In the genomic region with DNA sequence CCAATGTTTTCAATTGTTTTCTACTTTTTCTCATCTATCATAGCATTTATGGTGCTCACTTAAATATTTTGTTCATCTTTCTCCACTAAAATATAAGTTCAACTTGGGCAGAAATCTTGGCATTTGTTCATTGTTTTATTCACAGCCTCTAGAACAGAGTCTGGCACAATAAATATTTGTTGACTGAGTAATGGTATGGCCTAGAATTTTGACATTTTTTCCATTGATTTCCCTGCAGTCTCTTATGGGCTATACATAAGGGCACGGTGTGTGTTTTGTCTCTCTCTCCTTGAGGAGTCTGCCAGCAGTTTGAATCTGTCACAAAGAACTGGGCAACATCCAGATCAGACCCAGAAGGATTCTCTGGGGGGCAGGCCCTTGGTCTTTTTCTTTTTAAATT, we compare ENCODE assay signal across 20 cellular contexts.
DNase-seq lines count a peak whose midpoint lies in the region; FAIRE-seq and TF ChIP-seq lines count a peak whose summit lies in the region.
"Had no signal": no experiment of that assay in that cellular context is flagged by ENCODE, and none has a peak within 500 bp of the region (broad histone marks: within the 10 kb centered on the region; RNA-seq: fewer than 3 reads in every experiment).

No MANE protein-coding gene starts in this region.

- BruUV-seq in mammary epithelial cell (replicated peaks; lab: Mats Ljungman, UMichigan) = no TSS peak

- no peaks in the 10 kb centered on the region for H3K9me3 ChIP-seq in mammary epithelial cell (replicated peaks; ENCODE audit: insufficient read depth, low read length)
- H3K9me3 ChIP-seq in breast epithelium = no peaks in the 10 kb centered on the region
- no peaks in the 10 kb centered on the region for H3K9me3 ChIP-seq in keratinocyte (ENCODE audit: control insufficient read depth, low read depth, low read length)
- H3K9me3 ChIP-seq: A549; BLaER1 treated with 17β-estradiol and CSF1 and Interleukin-3, amounts not matched to agents 10 nM and 100 nM; Caco-2 had no signal

- H3K9me1 ChIP-seq in keratinocyte (ENCODE audit: control insufficient read depth, extremely low read depth, insufficient read depth, low read length) = no peaks in the 10 kb centered on the region

- no peak for DNase-seq in mammary epithelial cell
- DNase-seq in breast epithelium (ENCODE audit: low spot score in 2 of 2) = no peak
- peak; percentile 5 for DNase-seq in epithelial cell of esophagus (ENCODE audit: low read depth)
- DNase-seq in keratinocyte (ENCODE audit: low read depth, low spot score) = no peak
- no peak for DNase-seq in stimulated activated CD4-positive, alpha-beta T cell treated with anti-CD3 and anti-CD28 coated beads, Interleukin-4, amount 100 ng/mL, for 4 hours
- no peak for DNase-seq in NCI-H1417 treated with DMSO at 0.1 percent for 48 hours (lab: John Stamatoyannopoulos, UW)
- DNase-seq: AML-193; Caco-2; Calu3; CD4-positive, alpha-beta T cell; CD8-positive, alpha-beta T cell; DMS79 treated with DMSO at 0.1 percent for 48 hours; GF-D8 had no signal

- no peak for TF ChIP-seq POLR2A in breast epithelium (IDR thresholded peaks at IDR 0.05)

- H3K4me2 ChIP-seq in mammary epithelial cell (ENCODE audit: insufficient read depth, low read depth, low read length) (no peak overlapping the region), keratinocyte (ENCODE audit: control insufficient read depth, extremely low read depth, insufficient read depth, low read depth, low read length) (no peak overlapping the region)
- H3K4me2 ChIP-seq: A549; BLaER1 treated with 17β-estradiol and CSF1 and Interleukin-3, amounts not matched to agents 10 nM and 100 nM had no signal

- intact Hi-C loops in mammary epithelial cell (cut with micrococcal nuclease) = no loop called here
- intact Hi-C loops in breast epithelium (cut with DNase I; ENCODE audit: low total_unique reads) = loop anchor here (10.0 kb wide), 1 partner anchor 251 kb away; no protein-coding TSS in a partner anchor

- no peaks in the 10 kb centered on the region for H3K79me2 ChIP-seq in mammary epithelial cell (ENCODE audit: insufficient read depth, low read length)
- no peaks in the 10 kb centered on the region for H3K79me2 ChIP-seq in keratinocyte (ENCODE audit: control insufficient read depth, insufficient read depth, low read length)

- peaks cover 50% of the 10 kb centered on the region for H3K4me1 ChIP-seq in mammary epithelial cell (ENCODE audit: insufficient read depth, low read length)
- peaks cover 0 to 24% of the 10 kb centered on the region in 2 donors for H3K4me1 ChIP-seq in breast epithelium
- peaks cover 33% of the 10 kb centered on the region for H3K4me1 ChIP-seq in keratinocyte (ENCODE audit: control insufficient read depth, extremely low read depth, insufficient read depth, low read length)
- H3K4me1 ChIP-seq: A549; BLaER1 treated with 17β-estradiol and CSF1 and Interleukin-3, amounts not matched to agents 10 nM and 100 nM had no signal

- H3K4me3 ChIP-seq in mammary epithelial cell (replicated peaks in 1 of 3; ENCODE audit: insufficient read depth in 1 of 3, low read depth in 2 of 3, low read length in 3 of 3) (no peak overlapping the region), breast epithelium (no peak overlapping the region), epithelial cell of esophagus (ENCODE audit: low read length) (no peak overlapping the region), keratinocyte (ENCODE audit: control insufficient read depth in 2 of 3, extremely low read depth in 1 of 3, insufficient read depth in 2 of 3, low read depth in 1 of 3, low read length in 3 of 3) (no peak overlapping the region)
- H3K4me3 ChIP-seq: A549; BLaER1 treated with 17β-estradiol and CSF1 and Interleukin-3, amounts not matched to agents 10 nM and 100 nM had no signal

- peak overlapping the region; percentile 90 for H3K27ac ChIP-seq in mammary epithelial cell (ENCODE audit: insufficient read depth, low read depth, low read length)
- H3K27ac ChIP-seq in breast epithelium = no peak overlapping the region
- no peak overlapping the region for H3K27ac ChIP-seq in keratinocyte (ENCODE audit: control insufficient read depth, insufficient read depth, low read length)
- H3K27ac ChIP-seq: 22Rv1; A549; BLaER1 treated with 17β-estradiol and CSF1 and Interleukin-3, amounts not matched to agents 10 nM and 100 nM; C4-2B had no signal

- FAIRE-seq in keratinocyte (lab: Jason Lieb, UNC) = peak; percentile 34
- FAIRE-seq: A549, D721Med, G401.6, GM12891 had no signal

- 43% methylated on average over 1 of the region's 1 CpG for WGBS in mammary epithelial cell (ENCODE audit: low coverage, missing lambda C conversion rate)

- in situ Hi-C loops in mammary epithelial cell (cut with MboI; ENCODE audit: low sequenced_read_pairs in 2 of 2) = no loop called here

- H2AFZ ChIP-seq in mammary epithelial cell (ENCODE audit: low read depth, low read length) (peak overlapping the region; percentile 5), keratinocyte (ENCODE audit: control insufficient read depth, low read length) (no peak overlapping the region)

- H3K9ac ChIP-seq in mammary epithelial cell (ENCODE audit: insufficient read depth, low read length) (no peak overlapping the region), keratinocyte (ENCODE audit: control insufficient read depth, extremely low read depth, insufficient read depth, low read length) (no peak overlapping the region)
- H3K9ac ChIP-seq: BLaER1 treated with 17β-estradiol and CSF1 and Interleukin-3, amounts not matched to agents 10 nM and 100 nM had no signal

- dilution Hi-C loops in mammary epithelial cell (cut with HindIII; ENCODE audit: low sequenced_read_pairs) = no loop called here
- dilution Hi-C loops in keratinocyte (cut with MboI; ENCODE audit: extremely low pct_ligation_motif_present, low sequenced_read_pairs) = no loop called here

- CTCF ChIA-PET in mammary epithelial cell (lab: Charles Lee; ENCODE audit: low non-redundant PET) = no interaction called here

- H4K20me1 ChIP-seq in mammary epithelial cell (ENCODE audit: insufficient read depth, low read length) (no peaks in the 10 kb centered on the region), keratinocyte (ENCODE audit: control insufficient read depth, extremely low read depth, insufficient read depth, low read length) (no peaks in the 10 kb centered on the region)
- H4K20me1 ChIP-seq: BLaER1 treated with 17β-estradiol and CSF1 and Interleukin-3, amounts not matched to agents 10 nM and 100 nM had no signal

- TF ChIP-seq CTCF in mammary epithelial cell (conservative IDR thresholded peaks at IDR 0.05 in 1 of 2, IDR thresholded peaks at IDR 0.05 in 1 of 2; ENCODE audit: extremely low read depth in 1 of 2, insufficient read depth in 1 of 2, low read depth in 1 of 2, low read length in 2 of 2) (no peak), breast epithelium (IDR thresholded peaks at IDR 0.05) (no peak), epithelial cell of esophagus (IDR thresholded peaks at IDR 0.05; ENCODE audit: insufficient read depth, low read depth, low read length, missing control alignments) (no peak), keratinocyte (optimal IDR thresholded peaks at IDR 0.05 in 1 of 3, IDR thresholded peaks at IDR 0.05 in 1 of 3, conservative IDR thresholded peaks at IDR 0.05 in 1 of 3; ENCODE audit: extremely low read depth in 1 of 3, insufficient read depth in 2 of 3, low read length in 3 of 3) (no peak)

- H3K36me3 ChIP-seq in mammary epithelial cell (ENCODE audit: insufficient read depth, low read length) (no peaks in the 10 kb centered on the region), breast epithelium (no peaks in the 10 kb centered on the region), keratinocyte (ENCODE audit: control insufficient read depth in 2 of 2, extremely low read depth in 1 of 2, insufficient read depth in 2 of 2, low read length in 2 of 2) (no peaks in the 10 kb centered on the region)
- H3K36me3 ChIP-seq: BLaER1 treated with 17β-estradiol and CSF1 and Interleukin-3, amounts not matched to agents 10 nM and 100 nM had no signal

- H3K27me3 ChIP-seq in mammary epithelial cell (ENCODE audit: insufficient read depth, low read length) (no peaks in the 10 kb centered on the region), breast epithelium (no peaks in the 10 kb centered on the region), keratinocyte (ENCODE audit: control insufficient read depth, extremely low read depth, insufficient read depth, low read length) (no peaks in the 10 kb centered on the region)
- H3K27me3 ChIP-seq: BLaER1 treated with 17β-estradiol and CSF1 and Interleukin-3, amounts not matched to agents 10 nM and 100 nM had no signal
